8 cellular contexts compared by ENCODE assay signal in the genomic region with DNA sequence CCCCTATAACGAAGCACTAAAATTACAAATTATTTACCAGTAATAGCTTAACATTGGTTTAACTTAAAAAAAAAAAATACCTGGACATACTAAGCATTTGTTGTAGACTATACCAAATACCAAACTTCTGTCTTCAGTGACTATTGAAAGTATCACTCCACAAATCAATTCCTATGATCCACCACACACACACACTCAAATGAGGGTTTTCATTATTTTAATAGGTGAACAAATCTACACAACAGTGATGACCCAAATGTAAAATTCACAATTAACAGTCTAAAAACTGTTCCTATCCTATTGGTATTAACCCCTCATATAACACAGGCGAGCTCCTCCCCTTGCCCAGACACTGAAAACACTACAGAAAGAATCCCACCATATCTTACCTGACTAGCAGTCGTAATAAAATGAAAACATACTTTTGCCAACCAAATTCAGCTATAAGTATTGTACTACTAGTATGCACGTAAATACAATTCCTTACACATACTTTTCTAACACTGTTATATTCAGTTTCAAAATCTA. TPM values are rescaled to one million over a fixed set of nuclear protein-coding genes. Genes with fewer than 3 reads are reported as not detected.
DNase-seq lines count a peak whose midpoint lies in the region; ATAC-seq and TF ChIP-seq lines count a peak whose summit lies in the region.

No MANE protein-coding gene starts in this region.

- DNase-seq in activated CD4-positive, alpha-beta T cell treated with anti-CD3 and anti-CD28 coated beads, Interleukin-2, amount 10 ng/mL, durations not matched to agents 7 days and 5 days: no peak
- DNase-seq in activated CD4-positive, alpha-beta T cell treated with anti-CD3 and anti-CD28 coated beads, Interleukin-2, amount 50 U/mL, for 4 hours: no peak
- DNase-seq in WTC11 (ENCODE audit: low spot score): no peak
- no peak for DNase-seq in RWPE1 (ENCODE audit: low spot score)
- no peak for DNase-seq in SKM-1 treated with dmso at 0.1 percent for 144 hours (lab: John Stamatoyannopoulos, UW; ENCODE audit: unreplicated experiment)

- H3K4me3 Mint-ChIP-seq in activated CD4-positive, alpha-beta T cell treated with anti-CD3 and anti-CD28 coated beads, Interleukin-2, amount 10 ng/mL, durations not matched to agents 7 days and 5 days: peak overlapping the region; percentile 99
- peak overlapping the region; percentile 88 for H3K4me3 Mint-ChIP-seq in WTC11

- CTCF ChIA-PET in activated CD4-positive, alpha-beta T cell treated with anti-CD3 and anti-CD28 coated beads, Interleukin-2, amount 10 ng/mL, durations not matched to agents 7 days and 5 days (lab: Charles Lee): no interaction called here
- CTCF ChIA-PET in WTC11 (lab: Charles Lee) (no interaction called here), RWPE1 (lab: Yijun Ruan, JAX) (interaction anchor here (0.6 to 0.7 kb wide), 3 partner anchors 29 to 252 kb away, joined by 3 read pairs; no protein-coding TSS in a partner anchor)

- ATAC-seq in WTC11: no peak
- ATAC-seq in HG02798 (IDR thresholded peaks at IDR 0.05; ENCODE audit: poor library complexity, unreplicated experiment): no peak

- H3K4me1 ChIP-seq in subcutaneous abdominal adipose tissue (ENCODE audit: control insufficient read depth in 5 of 5, insufficient read depth in 5 of 5, low read length in 5 of 5): peaks cover 0 to 40% (median 34%) of the 10 kb centered on the region in 5 donors

- peak overlapping the region; percentile 98 for H3K27ac Mint-ChIP-seq in activated CD4-positive, alpha-beta T cell treated with anti-CD3 and anti-CD28 coated beads, Interleukin-2, amount 10 ng/mL, durations not matched to agents 7 days and 5 days
- peak overlapping the region; percentile 93 for H3K27ac Mint-ChIP-seq in WTC11

- POLR2A ChIA-PET in activated CD4-positive, alpha-beta T cell treated with anti-CD3 and anti-CD28 coated beads, Interleukin-2, amount 10 ng/mL, durations not matched to agents 7 days and 5 days (lab: Charles Lee): no interaction called here
- POLR2A ChIA-PET in WTC11 (lab: Charles Lee) (no interaction called here), RWPE1 (lab: Yijun Ruan, JAX; ENCODE audit: low non-redundant PET) (interaction anchor here (0.6 kb wide), 1 partner anchor 78 kb away, joined by 3 read pairs; no protein-coding TSS in a partner anchor)

- no peaks in the 10 kb centered on the region for H3K27me3 ChIP-seq in subcutaneous abdominal adipose tissue (ENCODE audit: control insufficient read depth in 5 of 5, insufficient read depth in 4 of 5, low read length in 5 of 5)

- H3K9me3 Mint-ChIP-seq in activated CD4-positive, alpha-beta T cell treated with anti-CD3 and anti-CD28 coated beads, Interleukin-2, amount 10 ng/mL, durations not matched to agents 7 days and 5 days: peaks cover 7% of the 10 kb centered on the region
- peaks cover 4% of the 10 kb centered on the region; the same call in 1 of the 2 replicates for H3K9me3 Mint-ChIP-seq in WTC11

- H3K9me3 ChIP-seq in subcutaneous abdominal adipose tissue (ENCODE audit: control insufficient read depth in 5 of 5, low read length in 5 of 5): peaks cover 0 to 4% (median 0%) of the 10 kb centered on the region in 5 donors

- H3K27me3 Mint-ChIP-seq in activated CD4-positive, alpha-beta T cell treated with anti-CD3 and anti-CD28 coated beads, Interleukin-2, amount 10 ng/mL, durations not matched to agents 7 days and 5 days: no peaks in the 10 kb centered on the region
- H3K27me3 Mint-ChIP-seq in WTC11 (ENCODE audit: low read depth): no peaks in the 10 kb centered on the region; the same call in 1 of the 2 replicates

- H3K4me1 Mint-ChIP-seq in activated CD4-positive, alpha-beta T cell treated with anti-CD3 and anti-CD28 coated beads, Interleukin-2, amount 10 ng/mL, durations not matched to agents 7 days and 5 days: peaks cover 51% of the 10 kb centered on the region
- H3K4me1 Mint-ChIP-seq in WTC11: peaks cover 51% of the 10 kb centered on the region

- H3K9ac ChIP-seq in subcutaneous abdominal adipose tissue (ENCODE audit: low read length in 5 of 5): peak overlapping the region; percentile 60 to 81 (median 78)

- H3K36me3 ChIP-seq in subcutaneous abdominal adipose tissue (ENCODE audit: control insufficient read depth in 5 of 5, insufficient read depth in 5 of 5, low read length in 5 of 5): peaks cover 0 to 3% (median 0%) of the 10 kb centered on the region in 5 donors

- TF ChIP-seq CTCF in WTC11 (IDR thresholded peaks at IDR 0.05) (no peak), RWPE1 (conservative IDR thresholded peaks at IDR 0.05; ENCODE audit: low read depth) (no peak)

- H3K27ac ChIP-seq in subcutaneous abdominal adipose tissue (ENCODE audit: low read depth, low read length): peak overlapping the region; percentile 91
- no peak overlapping the region for H3K27ac ChIP-seq in RWPE1

- peaks cover 44% of the 10 kb centered on the region for H3K36me3 Mint-ChIP-seq in activated CD4-positive, alpha-beta T cell treated with anti-CD3 and anti-CD28 coated beads, Interleukin-2, amount 10 ng/mL, durations not matched to agents 7 days and 5 days (ENCODE audit: low read depth)
- H3K36me3 Mint-ChIP-seq in WTC11: peaks cover 28% of the 10 kb centered on the region

- H3K4me3 ChIP-seq in iPS-11a (ENCODE audit: low read depth, low read length): peak overlapping the region; percentile 80
- peak overlapping the region; percentile 62 to 95 (median 82) for H3K4me3 ChIP-seq in subcutaneous abdominal adipose tissue (ENCODE audit: low read depth in 1 of 5, low read length in 5 of 5)

TF ChIP-seq in WTC11, 78 proteins besides CTCF, POLR2A, EP300 and RAD21:
- TF ChIP-seq ATF1 (CRISPR knock-in tag; IDR thresholded peaks at IDR 0.05) (no peak), NFE2L1 (CRISPR knock-in tag; IDR thresholded peaks at IDR 0.05) (no peak), FOXP1 (CRISPR knock-in tag; IDR thresholded peaks at IDR 0.05; ENCODE audit: borderline replicate concordance) (no peak), NR1H2 (CRISPR knock-in tag; IDR thresholded peaks at IDR 0.05) (no peak), IRF2 (CRISPR knock-in tag; IDR thresholded peaks at IDR 0.05; ENCODE audit: borderline replicate concordance, low read depth) (no peak)
- TF ChIP-seq, protein P1, sequence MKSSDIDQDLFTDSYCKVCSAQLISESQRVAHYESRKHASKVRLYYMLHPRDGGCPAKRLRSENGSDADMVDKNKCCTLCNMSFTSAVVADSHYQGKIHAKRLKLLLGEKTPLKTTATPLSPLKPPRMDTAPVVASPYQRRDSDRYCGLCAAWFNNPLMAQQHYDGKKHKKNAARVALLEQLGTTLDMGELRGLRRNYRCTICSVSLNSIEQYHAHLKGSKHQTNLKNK (CRISPR knock-in tag; IDR thresholded peaks at IDR 0.05): no peak
- TF ChIP-seq, protein P2, sequence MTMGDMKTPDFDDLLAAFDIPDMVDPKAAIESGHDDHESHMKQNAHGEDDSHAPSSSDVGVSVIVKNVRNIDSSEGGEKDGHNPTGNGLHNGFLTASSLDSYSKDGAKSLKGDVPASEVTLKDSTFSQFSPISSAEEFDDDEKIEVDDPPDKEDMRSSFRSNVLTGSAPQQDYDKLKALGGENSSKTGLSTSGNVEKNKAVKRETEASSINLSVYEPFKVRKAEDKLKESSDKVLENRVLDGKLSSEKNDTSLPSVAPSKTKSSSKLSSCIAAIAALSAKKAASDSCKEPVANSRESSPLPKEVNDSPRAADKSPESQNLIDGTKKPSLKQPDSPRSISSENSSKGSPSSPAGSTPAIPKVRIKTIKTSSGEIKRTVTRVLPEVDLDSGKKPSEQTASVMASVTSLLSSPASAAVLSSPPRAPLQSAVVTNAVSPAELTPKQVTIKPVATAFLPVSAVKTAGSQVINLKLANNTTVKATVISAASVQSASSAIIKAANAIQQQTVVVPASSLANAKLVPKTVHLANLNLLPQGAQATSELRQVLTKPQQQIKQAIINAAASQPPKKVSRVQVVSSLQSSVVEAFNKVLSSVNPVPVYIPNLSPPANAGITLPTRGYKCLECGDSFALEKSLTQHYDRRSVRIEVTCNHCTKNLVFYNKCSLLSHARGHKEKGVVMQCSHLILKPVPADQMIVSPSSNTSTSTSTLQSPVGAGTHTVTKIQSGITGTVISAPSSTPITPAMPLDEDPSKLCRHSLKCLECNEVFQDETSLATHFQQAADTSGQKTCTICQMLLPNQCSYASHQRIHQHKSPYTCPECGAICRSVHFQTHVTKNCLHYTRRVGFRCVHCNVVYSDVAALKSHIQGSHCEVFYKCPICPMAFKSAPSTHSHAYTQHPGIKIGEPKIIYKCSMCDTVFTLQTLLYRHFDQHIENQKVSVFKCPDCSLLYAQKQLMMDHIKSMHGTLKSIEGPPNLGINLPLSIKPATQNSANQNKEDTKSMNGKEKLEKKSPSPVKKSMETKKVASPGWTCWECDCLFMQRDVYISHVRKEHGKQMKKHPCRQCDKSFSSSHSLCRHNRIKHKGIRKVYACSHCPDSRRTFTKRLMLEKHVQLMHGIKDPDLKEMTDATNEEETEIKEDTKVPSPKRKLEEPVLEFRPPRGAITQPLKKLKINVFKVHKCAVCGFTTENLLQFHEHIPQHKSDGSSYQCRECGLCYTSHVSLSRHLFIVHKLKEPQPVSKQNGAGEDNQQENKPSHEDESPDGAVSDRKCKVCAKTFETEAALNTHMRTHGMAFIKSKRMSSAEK (CRISPR knock-in tag; IDR thresholded peaks at IDR 0.05; ENCODE audit: borderline replicate concordance): no peak
- TF ChIP-seq, protein P3, sequence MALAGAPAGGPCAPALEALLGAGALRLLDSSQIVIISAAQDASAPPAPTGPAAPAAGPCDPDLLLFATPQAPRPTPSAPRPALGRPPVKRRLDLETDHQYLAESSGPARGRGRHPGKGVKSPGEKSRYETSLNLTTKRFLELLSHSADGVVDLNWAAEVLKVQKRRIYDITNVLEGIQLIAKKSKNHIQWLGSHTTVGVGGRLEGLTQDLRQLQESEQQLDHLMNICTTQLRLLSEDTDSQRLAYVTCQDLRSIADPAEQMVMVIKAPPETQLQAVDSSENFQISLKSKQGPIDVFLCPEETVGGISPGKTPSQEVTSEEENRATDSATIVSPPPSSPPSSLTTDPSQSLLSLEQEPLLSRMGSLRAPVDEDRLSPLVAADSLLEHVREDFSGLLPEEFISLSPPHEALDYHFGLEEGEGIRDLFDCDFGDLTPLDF (CRISPR knock-in tag; IDR thresholded peaks at IDR 0.05): no peak
- TF ChIP-seq, protein P4, sequence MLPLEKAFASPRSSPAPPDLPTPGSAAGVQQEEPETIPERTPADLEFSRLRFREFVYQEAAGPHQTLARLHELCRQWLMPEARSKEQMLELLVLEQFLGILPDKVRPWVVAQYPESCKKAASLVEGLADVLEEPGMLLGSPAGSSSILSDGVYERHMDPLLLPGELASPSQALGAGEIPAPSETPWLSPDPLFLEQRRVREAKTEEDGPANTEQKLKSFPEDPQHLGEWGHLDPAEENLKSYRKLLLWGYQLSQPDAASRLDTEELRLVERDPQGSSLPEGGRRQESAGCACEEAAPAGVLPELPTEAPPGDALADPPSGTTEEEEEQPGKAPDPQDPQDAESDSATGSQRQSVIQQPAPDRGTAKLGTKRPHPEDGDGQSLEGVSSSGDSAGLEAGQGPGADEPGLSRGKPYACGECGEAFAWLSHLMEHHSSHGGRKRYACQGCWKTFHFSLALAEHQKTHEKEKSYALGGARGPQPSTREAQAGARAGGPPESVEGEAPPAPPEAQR (CRISPR knock-in tag; IDR thresholded peaks at IDR 0.05): no peak

RNA-seq across cellular contexts. Expression of a gene that starts 2.5 kb away (rescaled TPM):
- 100 to 1,000 TPM; 105 to 109 TPM for total RNA-seq in activated CD4-positive, alpha-beta T cell treated with anti-CD3 and anti-CD28 coated beads, Interleukin-2, amount 10 ng/mL, durations not matched to agents 7 days and 5 days
- total RNA-seq in WTC11 (2021): 72.8 to 88.5 TPM (median 77.1 TPM) in 3 replicates
